22 cellular contexts compared by ENCODE assay signal in genomic region chr6:142545147-142545546, GRCh38.
A peak's percentile ranks its signal among the peaks of the same experiment; 100 is the strongest.
DNase-seq lines count a peak whose midpoint lies in the region; ATAC-seq and TF ChIP-seq lines count a peak whose summit lies in the region.
"Had no signal": no experiment of that assay in that cellular context is flagged by ENCODE, and none has a peak within 500 bp of the region (broad histone marks: within the 10 kb centered on the region; RNA-seq: fewer than 3 reads in every experiment).

No MANE protein-coding gene starts in this region.

- CTCF ChIA-PET in activated CD4-positive, alpha-beta T cell treated with anti-CD3 and anti-CD28 coated beads for 36 hours (lab: Charles Lee) = interaction anchor here (0.7 to 0.9 kb wide), 2 partner anchors 24 to 390 kb away, joined by 3 read pairs; no protein-coding TSS in a partner anchor
- CTCF ChIA-PET in activated naive CD4-positive, alpha-beta T cell treated with anti-CD3 and anti-CD28 coated beads, Interleukin-2, amount 10 ng/mL, durations not matched to agents 7 days and 5 days (lab: Charles Lee) = interaction anchor here (0.6 kb wide), 2 partner anchors 137 to 152 kb away, joined by 3 to 6 read pairs; no protein-coding TSS in a partner anchor
- CTCF ChIA-PET in activated CD8-positive, alpha-beta T cell treated with anti-CD3 and anti-CD28 coated beads for 36 hours (lab: Charles Lee) = interaction anchor here (1.1 kb wide), 1 partner anchor 70 kb away, joined by 4 read pairs; no protein-coding TSS in a partner anchor

- peak; percentile 70 for ATAC-seq in activated CD4-positive, alpha-beta T cell treated with anti-CD3 and anti-CD28 coated beads for 36 hours
- ATAC-seq in activated CD8-positive, alpha-beta T cell treated with anti-CD3 and anti-CD28 coated beads for 36 hours = peak; percentile 73
- ATAC-seq in GM21717 (IDR thresholded peaks at IDR 0.05; ENCODE audit: unreplicated experiment) = no peak

- POLR2A ChIA-PET in activated CD4-positive, alpha-beta T cell treated with anti-CD3 and anti-CD28 coated beads for 36 hours (lab: Charles Lee) = no interaction called here
- POLR2A ChIA-PET in activated CD8-positive, alpha-beta T cell treated with anti-CD3 and anti-CD28 coated beads for 36 hours (lab: Charles Lee) = no interaction called here

- no peak overlapping the region for H3K4me3 ChIP-seq in GM12865 (ENCODE audit: low read depth, low read length)
- H3K4me3 ChIP-seq: GM23248, Peyer's patch, SK-N-MC had no signal

- intact Hi-C loops in activated CD4-positive, alpha-beta T cell treated with anti-CD3 and anti-CD28 coated beads for 36 hours (cut with DNase I, micrococcal nuclease) = loop anchor here in 1 of 2 experiments (10.0 kb wide), 1 partner anchor 400 kb away; the partner anchor contains the start of genes NMBR and VTA1
- intact Hi-C loops in activated CD8-positive, alpha-beta T cell treated with anti-CD3 and anti-CD28 coated beads for 36 hours (cut with micrococcal nuclease) = loop anchor here (5.0 kb wide), 1 partner anchor 58 kb away; no protein-coding TSS in a partner anchor

- peaks cover 6% of the 10 kb centered on the region for H3K27me3 Mint-ChIP-seq in activated CD4-positive, alpha-beta T cell treated with anti-CD3 and anti-CD28 coated beads for 36 hours
- no peaks in the 10 kb centered on the region for H3K27me3 Mint-ChIP-seq in activated naive CD4-positive, alpha-beta T cell treated with anti-CD3 and anti-CD28 coated beads, Interleukin-2, amount 10 ng/mL, durations not matched to agents 7 days and 5 days
- no peaks in the 10 kb centered on the region for H3K27me3 Mint-ChIP-seq in activated CD8-positive, alpha-beta T cell treated with anti-CD3 and anti-CD28 coated beads for 36 hours

- no peaks in the 10 kb centered on the region for H3K9me3 Mint-ChIP-seq in activated CD4-positive, alpha-beta T cell treated with anti-CD3 and anti-CD28 coated beads for 36 hours (ENCODE audit: low read depth)
- peaks cover 7% of the 10 kb centered on the region for H3K9me3 Mint-ChIP-seq in activated naive CD4-positive, alpha-beta T cell treated with anti-CD3 and anti-CD28 coated beads, Interleukin-2, amount 10 ng/mL, durations not matched to agents 7 days and 5 days
- H3K9me3 Mint-ChIP-seq in activated CD8-positive, alpha-beta T cell treated with anti-CD3 and anti-CD28 coated beads for 36 hours = no peaks in the 10 kb centered on the region
- H3K9me3 Mint-ChIP-seq: CD8-positive, alpha-beta memory T cell had no signal

- DNase-seq in activated CD4-positive, alpha-beta T cell treated with anti-CD3 and anti-CD28 coated beads for 36 hours = peak; percentile 37
- DNase-seq in activated CD4-positive, alpha-beta T cell treated with anti-CD3 and anti-CD28 coated beads, Interleukin-2, amount 50 U/mL, for 4 hours = no peak
- peak; percentile 49 for DNase-seq in activated naive CD4-positive, alpha-beta T cell treated with anti-CD3 and anti-CD28 coated beads, Interleukin-2, amount 10 ng/mL, durations not matched to agents 7 days and 5 days
- DNase-seq in activated naive CD4-positive, alpha-beta T cell (lab: John Stamatoyannopoulos, UW) = no peak
- peak; percentile 7 for DNase-seq in GM12865 (ENCODE audit: low read depth)
- peak; percentile 28 for DNase-seq in activated CD8-positive, alpha-beta T cell treated with anti-CD3 and anti-CD28 coated beads for 36 hours
- no peak for DNase-seq in NCI-H82 (lab: John Stamatoyannopoulos, UW)
- DNase-seq: CD8-positive, alpha-beta memory T cell; GM23248; H7; KG1; NCI-H1092; NCI-H1417 treated with DMSO at 0.1 percent for 48 hours; NCI-H1694 treated with DMSO at 0.1 percent for 48 hours; NCI-H2081; NCI-H2227 treated with DMSO at 0.1 percent for 48 hours; NCI-H526 treated with DMSO at 0.1 percent for 48 hours; Peyer's patch; SHP77 treated with DMSO at 0.1 percent for 48 hours had no signal

- no peak overlapping the region for H3K4me3 Mint-ChIP-seq in activated CD4-positive, alpha-beta T cell treated with anti-CD3 and anti-CD28 coated beads for 36 hours
- H3K4me3 Mint-ChIP-seq in activated naive CD4-positive, alpha-beta T cell treated with anti-CD3 and anti-CD28 coated beads, Interleukin-2, amount 10 ng/mL, durations not matched to agents 7 days and 5 days = no peak overlapping the region
- H3K4me3 Mint-ChIP-seq in activated CD8-positive, alpha-beta T cell treated with anti-CD3 and anti-CD28 coated beads for 36 hours = no peak overlapping the region
- H3K4me3 Mint-ChIP-seq: B cell; CD8-positive, alpha-beta memory T cell had no signal

- H3K27ac Mint-ChIP-seq in activated CD4-positive, alpha-beta T cell treated with anti-CD3 and anti-CD28 coated beads for 36 hours = no peak overlapping the region
- peak overlapping the region; percentile 88 for H3K27ac Mint-ChIP-seq in activated naive CD4-positive, alpha-beta T cell treated with anti-CD3 and anti-CD28 coated beads, Interleukin-2, amount 10 ng/mL, durations not matched to agents 7 days and 5 days
- peak overlapping the region; percentile 10 for H3K27ac Mint-ChIP-seq in activated CD8-positive, alpha-beta T cell treated with anti-CD3 and anti-CD28 coated beads for 36 hours
- H3K27ac Mint-ChIP-seq: B cell; CD8-positive, alpha-beta memory T cell had no signal

- no peaks in the 10 kb centered on the region for H3K36me3 Mint-ChIP-seq in activated CD4-positive, alpha-beta T cell treated with anti-CD3 and anti-CD28 coated beads for 36 hours (ENCODE audit: low read depth)
- peaks cover 10% of the 10 kb centered on the region for H3K36me3 Mint-ChIP-seq in activated naive CD4-positive, alpha-beta T cell treated with anti-CD3 and anti-CD28 coated beads, Interleukin-2, amount 10 ng/mL, durations not matched to agents 7 days and 5 days
- no peaks in the 10 kb centered on the region for H3K36me3 Mint-ChIP-seq in activated CD8-positive, alpha-beta T cell treated with anti-CD3 and anti-CD28 coated beads for 36 hours (ENCODE audit: low read depth)
- H3K36me3 Mint-ChIP-seq: CD8-positive, alpha-beta memory T cell had no signal

- H3K4me1 Mint-ChIP-seq in activated CD4-positive, alpha-beta T cell treated with anti-CD3 and anti-CD28 coated beads for 36 hours = peaks cover 48% of the 10 kb centered on the region
- H3K4me1 Mint-ChIP-seq in activated naive CD4-positive, alpha-beta T cell treated with anti-CD3 and anti-CD28 coated beads, Interleukin-2, amount 10 ng/mL, durations not matched to agents 7 days and 5 days = peaks cover 51% of the 10 kb centered on the region
- H3K4me1 Mint-ChIP-seq in activated CD8-positive, alpha-beta T cell treated with anti-CD3 and anti-CD28 coated beads for 36 hours (ENCODE audit: low read depth) = peaks cover 30% of the 10 kb centered on the region
- H3K4me1 Mint-ChIP-seq: B cell had no signal

- TF ChIP-seq CTCF in GM12865 (IDR thresholded peaks at IDR 0.05; ENCODE audit: insufficient read depth, low read depth, low read length, missing control alignments) = no peak
- no peak for TF ChIP-seq CTCF in activated CD8-positive, alpha-beta T cell treated with anti-CD3 and anti-CD28 coated beads for 36 hours (IDR thresholded peaks at IDR 0.05)

Comparison
In these comparisons a context has a peak if more than half of its experiments do, and no peak if none do; other contexts are left out.
1. DNase-seq: peak in activated CD4-positive, alpha-beta T cell treated with anti-CD3 and anti-CD28 coated beads for 36 hours (single experiment), activated naive CD4-positive, alpha-beta T cell treated with anti-CD3 and anti-CD28 coated beads, Interleukin-2, amount 10 ng/mL, durations not matched to agents 7 days and 5 days (single experiment), GM12865 (single experiment) and activated CD8-positive, alpha-beta T cell treated with anti-CD3 and anti-CD28 coated beads for 36 hours (single experiment); none in activated CD4-positive, alpha-beta T cell treated with anti-CD3 and anti-CD28 coated beads, Interleukin-2, amount 50 U/mL, for 4 hours (0 of 2), activated naive CD4-positive, alpha-beta T cell (0 of 4) and NCI-H82 (single experiment).